Comparison of ENCODE assay signal across 8 cellular contexts in genomic region chr3:49411968-49412631, GRCh38. TPM values are rescaled to one million over a fixed set of nuclear protein-coding genes. Genes with fewer than 3 reads are reported as not detected.
DNase-seq lines count a peak whose midpoint lies in the region; ATAC-seq, FAIRE-seq and TF ChIP-seq lines count a peak whose summit lies in the region.

Gene RHOA, minus strand, starts transcription at chr3:49411976. Its CDS starts 36,387 bp downstream, at chr3:49375589.
Gene TCTA, plus strand, starts transcription at chr3:49412423. Its CDS starts 4 bp downstream, at chr3:49412427.

- TF ChIP-seq RAD21 in H1 (IDR thresholded peaks at IDR 0.05 in 1 of 2, conservative IDR thresholded peaks at IDR 0.05 in 1 of 2; ENCODE audit: low read depth in 2 of 2, low read length in 2 of 2): no peak; a peak in 1 of 4 replicates

- peak within 1 kb of the TSS; percentile 92; the same call in 1 of the 2 replicates for H2BK15ac ChIP-seq in H1 (ENCODE audit: low read length)

- 11% methylated on average over 36 of the region's 62 CpGs; no CpG with 5 or more reads in 1 of the 2 experiments for WGBS in H1 (ENCODE audit: extremely low coverage in 1 of 2, insufficient coverage in 1 of 2, insufficient read length in 1 of 2, insufficient replicate concordance in 2 of 2, low coverage in 1 of 2, low lambda C conversion rate in 2 of 2, missing lambda C conversion rate in 1 of 2), 2 experiments

- H3K79me2 ChIP-seq in H1 (ENCODE audit: control insufficient read depth in 1 of 2, insufficient read depth in 2 of 2, low read length in 2 of 2): peaks cover 28 to 42% of the 10 kb centered on the region in 2 experiments

- peaks cover 16% of the 10 kb centered on the region for H3K23me2 ChIP-seq in H1 (ENCODE audit: low read depth, low read length)

- DNase-seq in COLO829 (ENCODE audit: low spot score) (peak; percentile 100), HTR-8/SVneo (ENCODE audit: insufficient read length, low spot score) (peak; percentile 100), NOMO-1 treated with dmso at 0.1 percent for 144 hours (lab: John Stamatoyannopoulos, UW; ENCODE audit: unreplicated experiment) (peak; percentile 98), H1 (ENCODE audit: low read depth in 1 of 2, low spot score in 2 of 2) (peak; percentile 93 to 95), memory B cell (ENCODE audit: low spot score in 2 of 2) (peak; percentile 92 to 97)
- DNase-seq in activated CD8-positive, alpha-beta memory T cell treated with anti-CD3 and anti-CD28 coated beads for 48 hours (ENCODE audit: low read depth in 2 of 3, low spot score in 2 of 3): peak; percentile 93 to 97 (median 97)
- peak; percentile 98 for DNase-seq in stimulated activated CD8-positive, alpha-beta memory T cell treated with anti-CD3 and anti-CD28 coated beads, Interleukin-12 subunit alpha, Interleukin-12 subunit beta, amount 100 ng/mL, for 24 hours (ENCODE audit: extremely low read depth)

- H4K5ac ChIP-seq in H1 (ENCODE audit: insufficient read length, low read depth, low read length): peak within 1 kb of the TSS; percentile 99

- H3K14ac ChIP-seq in H1 (ENCODE audit: insufficient read length): no peak within 1 kb of the TSS

- peaks cover 4% of the 10 kb centered on the region for H3K36me3 Mint-ChIP-seq in memory B cell

- peak; percentile 95 to 99 for TF ChIP-seq POLR2A in H1 (IDR thresholded peaks at IDR 0.05; ENCODE audit: control extremely low read depth in 1 of 2, low read depth in 2 of 2, low read length in 2 of 2)

- peaks cover 12% of the 10 kb centered on the region for H3K79me1 ChIP-seq in H1 (ENCODE audit: low read depth, low read length)

- peak within 1 kb of the TSS; percentile 97 for H3K18ac ChIP-seq in H1 (ENCODE audit: extremely low read depth, low read length)

- no peak for TF ChIP-seq EP300 in H1 (IDR thresholded peaks at IDR 0.05; ENCODE audit: borderline replicate concordance in 1 of 2, low read depth in 2 of 2, low read length in 2 of 2)

- H4K8ac ChIP-seq in H1 (ENCODE audit: extremely low read depth, insufficient read depth, low read length): peak within 1 kb of the TSS; percentile 97

- CTCF ChIA-PET in H1 (lab: Charles Lee; ENCODE audit: partially characterized antibody): interaction anchor here (0.5 to 1.4 kb wide), 6 partner anchors 11 to 612 kb away, joined by 3 to 4 read pairs (median 4); no protein-coding TSS in a partner anchor

- H3K4me3 Mint-ChIP-seq in memory B cell: peak within 1 kb of the TSS; percentile 90

- no peaks in the 10 kb centered on the region for H3K27me3 Mint-ChIP-seq in memory B cell

- H3K4me1 ChIP-seq in H1 (replicated peaks in 1 of 4; ENCODE audit: control insufficient read depth in 3 of 4, insufficient read depth in 4 of 4, low read length in 3 of 4): peaks cover 3 to 11% (median 8%) of the 10 kb centered on the region in 4 experiments; a peak in 6 of 7 replicates

- H2BK20ac ChIP-seq in H1 (ENCODE audit: low read length): no peak within 1 kb of the TSS

- peaks cover 10 to 16% of the 10 kb centered on the region in 2 experiments for H4K20me1 ChIP-seq in H1 (replicated peaks in 1 of 2; ENCODE audit: control insufficient read depth in 1 of 2, insufficient read depth in 2 of 2, low read length in 2 of 2)

- FAIRE-seq in HTR-8/SVneo (lab: Jason Lieb, UNC) (peak; percentile 98), H1 (lab: Jason Lieb, UNC) (peak; percentile 39)

- peak within 1 kb of the TSS; percentile 86 for H2BK120ac ChIP-seq in H1 (replicated peaks; ENCODE audit: low read depth, low read length)

- H3K56ac ChIP-seq in H1 (replicated peaks; ENCODE audit: insufficient read length, low read depth, low read length): peak within 1 kb of the TSS; percentile 86

- peak within 1 kb of the TSS; percentile 93 for H3K27ac Mint-ChIP-seq in memory B cell

- peak within 1 kb of the TSS; percentile 50; the same call in 1 of the 2 replicates for H2BK12ac ChIP-seq in H1 (ENCODE audit: low read depth, low read length)

- H3K4me2 ChIP-seq in H1 (ENCODE audit: insufficient read depth in 1 of 2, low read depth in 2 of 2, low read length in 2 of 2): peak within 1 kb of the TSS; percentile 80 to 93

- peak within 1 kb of the TSS; percentile 93 for H3K4ac ChIP-seq in H1 (replicated peaks; ENCODE audit: insufficient read length, low read depth, low read length)

- no peak within 1 kb of the TSS for H3K23ac ChIP-seq in H1 (ENCODE audit: insufficient read length)

- no peaks in the 10 kb centered on the region for H3K9me3 Mint-ChIP-seq in memory B cell

- H3K9me3 ChIP-seq in H1 (ENCODE audit: insufficient read depth in 2 of 2, low read depth in 1 of 2, low read length in 1 of 2): no peaks in the 10 kb centered on the region

- H3K4me3 ChIP-seq in H1 (ENCODE audit: extremely low read depth in 1 of 4, insufficient read depth in 2 of 4, low read depth in 3 of 4, low read length in 4 of 4): peak within 1 kb of the TSS; percentile 76 to 99 (median 90)

- peak within 1 kb of the TSS; percentile 91 to 96 (median 92) for H3K9ac ChIP-seq in H1 (replicated peaks in 1 of 4; ENCODE audit: extremely low read depth in 1 of 4, low read depth in 3 of 4, low read length in 3 of 4)

- peak within 1 kb of the TSS; percentile 96 for H2BK5ac ChIP-seq in H1 (ENCODE audit: low read depth, low read length)

- POLR2A ChIA-PET in H1 (lab: Charles Lee; ENCODE audit: partially characterized antibody): interaction anchor here (0.6 to 4.2 kb wide), 38 partner anchors 9 to 390 kb away, joined by 3 to 57 read pairs (median 5); partner anchors contain the start of genes AMT, DAG1, GPX1 and LAMB2

- peaks cover 45% of the 10 kb centered on the region for H3K4me1 Mint-ChIP-seq in memory B cell

- ATAC-seq in GM21367 (IDR thresholded peaks at IDR 0.05; ENCODE audit: unreplicated experiment) (peak; percentile 69), memory B cell (ENCODE audit: low read depth) (peak; percentile 74)

- 0 out of 4 replicates have a peak, but pooled peaks of 1 of the 3 experiments have one; percentile 8 for TF ChIP-seq CTCF in H1 (IDR thresholded peaks at IDR 0.05; ENCODE audit: control extremely low read depth in 1 of 3, insufficient read depth in 1 of 3, low read depth in 1 of 3, low read length in 3 of 3)

- peak within 1 kb of the TSS; percentile 83 for H2AK5ac ChIP-seq in H1 (ENCODE audit: low read depth, low read length)

- no peaks in the 10 kb centered on the region for H3K27me3 ChIP-seq in H1 (replicated peaks in 1 of 4; ENCODE audit: control insufficient read depth in 3 of 4, extremely low read depth in 1 of 4, insufficient read depth in 3 of 4, low read length in 3 of 4)

- H4K91ac ChIP-seq in H1 (replicated peaks; ENCODE audit: insufficient read length, low read length): peak within 1 kb of the TSS; percentile 89

- H2AFZ ChIP-seq in H1 (ENCODE audit: low read length): peak within 1 kb of the TSS; percentile 8; the same call in 1 of the 2 replicates

- peak within 1 kb of the TSS; percentile 86 for H3K27ac ChIP-seq in H1 (ENCODE audit: low read depth, low read length)

- peaks cover 0 to 6% (median 3%) of the 10 kb centered on the region in 4 experiments; a peak in 2 of 8 replicates for H3K36me3 ChIP-seq in H1 (ENCODE audit: control insufficient read depth in 2 of 4, insufficient read depth in 4 of 4, low read length in 3 of 4)

TF ChIP-seq in H1, 55 proteins besides CTCF, POLR2A, EP300 and RAD21 (continues in another document):
- TF ChIP-seq POLR2AphosphoS5 (IDR thresholded peaks at IDR 0.05; ENCODE audit: low read depth, low read length) (peak; percentile 93), HDAC2 (IDR thresholded peaks at IDR 0.05; ENCODE audit: borderline replicate concordance in 1 of 2, low read depth in 2 of 2, low read length in 2 of 2) (peak; percentile 79 to 81), SIRT6 (IDR thresholded peaks at IDR 0.05; ENCODE audit: low read length) (no peak), TAF7 (optimal IDR thresholded peaks at IDR 0.05; ENCODE audit: borderline replicate concordance, low read depth, low read length) (peak; percentile 69), PHF8 (conservative IDR thresholded peaks at IDR 0.05; ENCODE audit: low read depth, low read length) (peak; percentile 89), KDM4A (IDR thresholded peaks at IDR 0.05; ENCODE audit: low read depth, low read length, severe bottlenecking) (peak; percentile 45), SP1 (IDR thresholded peaks at IDR 0.05; ENCODE audit: low read depth, low read length) (peak; percentile 58; the same call in 1 of the 2 replicates), CTBP2 (IDR thresholded peaks at IDR 0.05; ENCODE audit: borderline replicate concordance, insufficient read depth, insufficient read length, low read length) (no peak), MAX (IDR thresholded peaks at IDR 0.05) (0 out of 2 replicates have a peak, but pooled peaks have one; percentile 15), TBP (IDR thresholded peaks at IDR 0.05; ENCODE audit: low read depth, low read length) (peak; percentile 97), CREB1 (IDR thresholded peaks at IDR 0.05) (no peak), BACH1 (IDR thresholded peaks at IDR 0.05; ENCODE audit: low read length) (peak; percentile 70), SIN3A (conservative IDR thresholded peaks at IDR 0.05 in 1 of 2, IDR thresholded peaks at IDR 0.05 in 1 of 2; ENCODE audit: low read depth in 1 of 2, low read length in 2 of 2) (peak in 1 of 2 experiments; percentile 30; a peak in 1 of 4 replicates), SUZ12 (IDR thresholded peaks at IDR 0.05; ENCODE audit: low read length) (peak; percentile 48; the same call in 1 of the 2 replicates)

RNA-seq across cellular contexts. Expression of gene RHOA, which starts in this region (rescaled TPM):
- total RNA-seq in H1 (2021; fragmentation: NEBNext Ultra II Directional; extraction: Animal tissue kit (Norgen Biotek cat#: 25700)): 386 and 397 TPM in 2 replicates
- 176 and 225 TPM in 2 replicates for polyA plus RNA-seq in H1 (2011; rRNA removed)
- 237 TPM for polyA plus RNA-seq in H1 (2011; cell fraction: cytosol; rRNA removed)
- polyA plus RNA-seq in H1 (2011; cell fraction: nucleus; rRNA removed): 230 TPM
- 329 to 425 TPM (median 343 TPM) in 4 replicates for polyA plus RNA-seq in H1 (2012, experiment 1 of 2)
- polyA plus RNA-seq in H1 (2012, experiment 2 of 2): 382 TPM
- 313 TPM for polyA plus RNA-seq in H1 (2013, experiment 1 of 2)
- polyA plus RNA-seq in H1 (2013, experiment 2 of 2): 317 TPM
- polyA minus RNA-seq in H1 (2011; rRNA and poly(A)+ RNA removed): 293 and 303 TPM in 2 replicates
- 236 TPM for polyA minus RNA-seq in H1 (2011; cell fraction: cytosol; rRNA and poly(A)+ RNA removed)
- 122 TPM for polyA minus RNA-seq in H1 (2011; cell fraction: nucleus; rRNA and poly(A)+ RNA removed)

RNA-seq across cellular contexts. Expression of gene TCTA, which starts in this region (rescaled TPM):
- total RNA-seq in H1 (2021; fragmentation: NEBNext Ultra II Directional; extraction: Animal tissue kit (Norgen Biotek cat#: 25700)): 6.2 and 7.4 TPM in 2 replicates
- polyA plus RNA-seq in H1 (2011; rRNA removed): 11.0 and 13.2 TPM in 2 replicates
- polyA plus RNA-seq in H1 (2011; cell fraction: cytosol; rRNA removed): 14.1 TPM
- 7.9 TPM for polyA plus RNA-seq in H1 (2011; cell fraction: nucleus; rRNA removed)
- 8.6 to 10.2 TPM (median 9.5 TPM) in 4 replicates for polyA plus RNA-seq in H1 (2012, experiment 1 of 2)
- 9.0 TPM for polyA plus RNA-seq in H1 (2012, experiment 2 of 2)
- polyA plus RNA-seq in H1 (2013, experiment 1 of 2): 3.9 TPM
- polyA plus RNA-seq in H1 (2013, experiment 2 of 2): 4.5 TPM
- polyA minus RNA-seq in H1 (2011; rRNA and poly(A)+ RNA removed): 11.6 and 12.0 TPM in 2 replicates
- polyA minus RNA-seq in H1 (2011; cell fraction: cytosol; rRNA and poly(A)+ RNA removed): 5.1 TPM
- 17.3 TPM for polyA minus RNA-seq in H1 (2011; cell fraction: nucleus; rRNA and poly(A)+ RNA removed)

Comparison
In these comparisons a context has a peak if more than half of its experiments do, and no peak if none do; other contexts are left out.
1. Peak in every context shown above with its lines: DNase-seq, ATAC-seq, H3K4me3 ChIP-seq and H3K27ac ChIP-seq.